In the genomic region with DNA sequence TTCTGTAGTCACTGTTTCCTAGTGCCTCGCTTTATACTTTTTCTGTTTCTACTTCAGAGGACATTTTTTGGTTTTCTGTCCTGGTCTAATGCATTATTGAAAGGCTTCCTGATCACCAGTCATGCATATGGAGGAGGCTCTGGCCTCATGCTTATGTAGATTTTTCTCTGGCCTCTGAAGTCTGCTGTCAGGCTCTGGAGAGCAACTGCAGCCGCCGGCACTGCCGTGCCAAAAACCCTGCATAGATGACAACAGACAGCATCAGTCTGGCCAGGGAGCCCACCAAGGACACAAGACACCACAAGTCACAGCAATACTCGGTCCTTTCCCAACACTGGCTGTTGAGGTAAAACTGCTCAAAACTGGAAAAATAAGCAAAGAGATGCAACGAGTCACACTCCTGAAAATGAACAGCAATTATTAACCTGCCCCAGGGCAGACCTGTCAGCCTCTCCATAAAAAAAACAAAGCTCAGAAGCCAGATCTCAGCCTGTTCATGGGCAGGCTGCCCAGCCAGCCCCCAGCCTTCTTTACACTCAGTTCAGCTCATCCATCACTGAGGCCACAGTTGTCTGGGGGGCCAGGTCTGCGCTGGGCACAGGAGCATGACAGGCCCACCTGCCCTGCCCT, we compare ENCODE assay signal across 19 cellular contexts.
DNase-seq lines count a peak whose midpoint lies in the region; ATAC-seq and TF ChIP-seq lines count a peak whose summit lies in the region.
"Had no signal": no experiment of that assay in that cellular context is flagged by ENCODE, and none has a peak within 500 bp of the region (broad histone marks: within the 10 kb centered on the region; RNA-seq: fewer than 3 reads in every experiment).

No MANE protein-coding gene starts in this region.

- DNase-seq in right atrium auricular region (ENCODE audit: low spot score) (peak; percentile 7), left ventricle myocardium superior (no peak), ecto neural progenitor cell (ENCODE audit: low spot score) (peak; percentile 15), mesothelial cell of epicardium (ENCODE audit: low spot score in 2 of 2, unreplicated experiment in 2 of 2) (no peak), spleen (no peak), mucosa of descending colon (no peak), NCI-H82 (lab: John Stamatoyannopoulos, UW) (no peak)
- DNase-seq in stimulated activated CD4-positive, alpha-beta T cell treated with anti-CD3 and anti-CD28 coated beads, Interleukin-4, amount 100 ng/mL, for 24 hours = no peak
- DNase-seq: BE2C; Caco-2; CD4-positive, CD25-positive, alpha-beta regulatory T cell; DMS153; EL; KBM-7; NCI-H1105 treated with DMSO at 0.1 percent for 48 hours; NCI-H2029; NCI-H446 treated with DMSO at 0.1 percent for 48 hours; NCI-H748 treated with DMSO at 0.1 percent for 48 hours had no signal

- TF ChIP-seq CTCF in right atrium auricular region (IDR thresholded peaks at IDR 0.05) = no peak
- no peak for TF ChIP-seq CTCF in mesothelial cell of epicardium (IDR thresholded peaks at IDR 0.05; ENCODE audit: unreplicated experiment)
- no peak for TF ChIP-seq CTCF in spleen (IDR thresholded peaks at IDR 0.05 in 8 of 11, conservative IDR thresholded peaks at IDR 0.05 in 3 of 11)
- no peak for TF ChIP-seq CTCF in mucosa of descending colon (IDR thresholded peaks at IDR 0.05)

- no peaks in the 10 kb centered on the region for H3K27me3 ChIP-seq in right atrium auricular region
- H3K27me3 ChIP-seq in spleen (replicated peaks in 1 of 7) = peaks cover 0 to 10% (median 0%) of the 10 kb centered on the region in 7 donors
- H3K27me3 ChIP-seq: BE2C had no signal

- H3K9me3 Mint-ChIP-seq in mesothelial cell of epicardium = peaks cover 3% of the 10 kb centered on the region

- no peak overlapping the region for H3K27ac ChIP-seq in right atrium auricular region
- H3K27ac ChIP-seq in spleen = no peak overlapping the region

- H3K4me3 ChIP-seq in right atrium auricular region (no peak overlapping the region), spleen (no peak overlapping the region), mucosa of descending colon (no peak overlapping the region)

- peaks cover 2% of the 10 kb centered on the region for H3K36me3 Mint-ChIP-seq in mesothelial cell of epicardium
- H3K36me3 Mint-ChIP-seq: CD4-positive, CD25-positive, alpha-beta regulatory T cell had no signal

- H3K4me1 Mint-ChIP-seq in mesothelial cell of epicardium = peaks cover 33% of the 10 kb centered on the region
- H3K4me1 Mint-ChIP-seq: CD4-positive, CD25-positive, alpha-beta regulatory T cell had no signal

- H3K27me3 Mint-ChIP-seq in mesothelial cell of epicardium (ENCODE audit: low read depth) = no peaks in the 10 kb centered on the region
- H3K27me3 Mint-ChIP-seq: CD4-positive, CD25-positive, alpha-beta regulatory T cell had no signal

- no peaks in the 10 kb centered on the region for H3K9me3 ChIP-seq in right atrium auricular region
- peaks cover 0 to 4% (median 0%) of the 10 kb centered on the region in 8 donors for H3K9me3 ChIP-seq in spleen
- H3K9me3 ChIP-seq in mucosa of descending colon = no peaks in the 10 kb centered on the region
- H3K9me3 ChIP-seq: BE2C, Caco-2 had no signal

- TF ChIP-seq POLR2A in spleen (IDR thresholded peaks at IDR 0.05) = no peak

- 78 to 89% (median 81%) methylated on average over 7 of the region's 7 CpGs for WGBS in spleen, 5 donors

- H3K36me3 ChIP-seq in right atrium auricular region = no peaks in the 10 kb centered on the region
- no peaks in the 10 kb centered on the region for H3K36me3 ChIP-seq in spleen
- H3K36me3 ChIP-seq in mucosa of descending colon (ENCODE audit: low read depth) = no peaks in the 10 kb centered on the region
- H3K36me3 ChIP-seq: BE2C had no signal

- H3K4me1 ChIP-seq in right atrium auricular region (no peaks in the 10 kb centered on the region), spleen (no peaks in the 10 kb centered on the region), mucosa of descending colon (ENCODE audit: low read depth) (no peaks in the 10 kb centered on the region)
- H3K4me1 ChIP-seq: BE2C, Caco-2 had no signal

- ATAC-seq in left ventricle myocardium superior = no peak
- ATAC-seq in mucosa of descending colon = no peak
- ATAC-seq: Right ventricle myocardium inferior had no signal

- H3K27ac Mint-ChIP-seq in mesothelial cell of epicardium = peak overlapping the region; percentile 95
- H3K27ac Mint-ChIP-seq: CD4-positive, CD25-positive, alpha-beta regulatory T cell had no signal

- no peak overlapping the region for H3K4me3 Mint-ChIP-seq in mesothelial cell of epicardium
- H3K4me3 Mint-ChIP-seq: CD4-positive, CD25-positive, alpha-beta regulatory T cell had no signal

- intact Hi-C loops in left ventricle myocardium superior (cut with micrococcal nuclease) = no loop called here
- intact Hi-C loops in spleen (cut with DNase I; ENCODE audit: low total_unique reads) = no loop called here
- intact Hi-C loops in mucosa of descending colon (cut with DNase I, micrococcal nuclease) = no loop called here

Comparison
In these comparisons a context has a peak if more than half of its experiments do, and no peak if none do; other contexts are left out.
1. DNase-seq: peak in right atrium auricular region (single experiment) and ecto neural progenitor cell (single experiment); none in left ventricle myocardium superior (single experiment), mesothelial cell of epicardium (0 of 2), spleen (single experiment), stimulated activated CD4-positive, alpha-beta T cell treated with anti-CD3 and anti-CD28 coated beads, Interleukin-4, amount 100 ng/mL, for 24 hours (single experiment), mucosa of descending colon (0 of 3) and NCI-H82 (single experiment).